12 cellular contexts compared by ENCODE assay signal in genomic region chr1:33119532-33120217, GRCh38. TPM values are rescaled to one million over a fixed set of nuclear protein-coding genes. Genes with fewer than 3 reads are reported as not detected.
DNase-seq lines count a peak whose midpoint lies in the region; ATAC-seq and TF ChIP-seq lines count a peak whose summit lies in the region.
"Had no signal": no experiment of that assay in that cellular context is flagged by ENCODE, and none has a peak within 500 bp of the region (broad histone marks: within the 10 kb centered on the region; RNA-seq: fewer than 3 reads in every experiment).

No MANE protein-coding gene starts in this region.

- no peaks in the 10 kb centered on the region for H3K9me3 Mint-ChIP-seq in osteocyte (ENCODE audit: unreplicated experiment)

- no peaks in the 10 kb centered on the region for H3K4me1 Mint-ChIP-seq in osteocyte (ENCODE audit: unreplicated experiment)

- intact Hi-C loops in Right ventricle myocardium inferior (cut with DNase I) = no loop called here

- peak; percentile 70 for ATAC-seq in HG03354 (IDR thresholded peaks at IDR 0.05; ENCODE audit: poor library complexity, severe bottlenecking, unreplicated experiment)
- no peak for ATAC-seq in Right ventricle myocardium inferior
- ATAC-seq: left lung had no signal

- H3K36me3 Mint-ChIP-seq in osteocyte (ENCODE audit: unreplicated experiment) = no peaks in the 10 kb centered on the region

- no peak overlapping the region for H3K4me3 ChIP-seq in choroid plexus epithelial cell (ENCODE audit: low read depth, low read length)
- H3K4me3 ChIP-seq: dorsolateral prefrontal cortex, left lung, upper lobe of left lung had no signal

- TF ChIP-seq CTCF in choroid plexus epithelial cell (conservative IDR thresholded peaks at IDR 0.05; ENCODE audit: low read depth, low read length) = peak; percentile 41
- TF ChIP-seq CTCF in osteocyte (IDR thresholded peaks at IDR 0.05) = no peak

- peak; percentile 30 for DNase-seq in NCI-H82 (lab: John Stamatoyannopoulos, UW)
- no peak for DNase-seq in NCI-H82 treated with DMSO at 0.1 percent for 48 hours (lab: John Stamatoyannopoulos, UW; ENCODE audit: unreplicated experiment)
- DNase-seq in choroid plexus epithelial cell (ENCODE audit: low read depth) = peak; percentile 52
- DNase-seq in osteocyte (ENCODE audit: extremely low spot score, unreplicated experiment) = no peak
- no peak for DNase-seq in Right ventricle myocardium inferior (ENCODE audit: missing footprints)
- no peak for DNase-seq in NCI-H446 (lab: John Stamatoyannopoulos, UW)
- no peak for DNase-seq in GDM1 (lab: John Stamatoyannopoulos, UW)
- DNase-seq: 8988T, dorsolateral prefrontal cortex, left lung had no signal

- no peak overlapping the region for H3K4me3 Mint-ChIP-seq in osteocyte (ENCODE audit: unreplicated experiment)

- H3K27me3 Mint-ChIP-seq in osteocyte (ENCODE audit: unreplicated experiment) = no peaks in the 10 kb centered on the region

- H3K27ac Mint-ChIP-seq in osteocyte (ENCODE audit: unreplicated experiment) = peak overlapping the region; percentile 24

RNA-seq across cellular contexts. Expression of gene AZIN2, which starts 38.7 kb away (rescaled TPM):
- total RNA-seq in osteocyte (8.0 and 10.4 TPM in 2 replicates), Right ventricle myocardium inferior (2.1 TPM)

Comparison
In these comparisons a context has a peak if more than half of its experiments do, and no peak if none do; other contexts are left out.
1. DNase-seq: peak in NCI-H82 (single experiment) and choroid plexus epithelial cell (single experiment); none in NCI-H82 treated with DMSO at 0.1 percent for 48 hours (single experiment), osteocyte (single experiment), Right ventricle myocardium inferior (single experiment), NCI-H446 (0 of 2) and GDM1 (single experiment).